1 cellular context compared by ENCODE assay signal in the genomic region with DNA sequence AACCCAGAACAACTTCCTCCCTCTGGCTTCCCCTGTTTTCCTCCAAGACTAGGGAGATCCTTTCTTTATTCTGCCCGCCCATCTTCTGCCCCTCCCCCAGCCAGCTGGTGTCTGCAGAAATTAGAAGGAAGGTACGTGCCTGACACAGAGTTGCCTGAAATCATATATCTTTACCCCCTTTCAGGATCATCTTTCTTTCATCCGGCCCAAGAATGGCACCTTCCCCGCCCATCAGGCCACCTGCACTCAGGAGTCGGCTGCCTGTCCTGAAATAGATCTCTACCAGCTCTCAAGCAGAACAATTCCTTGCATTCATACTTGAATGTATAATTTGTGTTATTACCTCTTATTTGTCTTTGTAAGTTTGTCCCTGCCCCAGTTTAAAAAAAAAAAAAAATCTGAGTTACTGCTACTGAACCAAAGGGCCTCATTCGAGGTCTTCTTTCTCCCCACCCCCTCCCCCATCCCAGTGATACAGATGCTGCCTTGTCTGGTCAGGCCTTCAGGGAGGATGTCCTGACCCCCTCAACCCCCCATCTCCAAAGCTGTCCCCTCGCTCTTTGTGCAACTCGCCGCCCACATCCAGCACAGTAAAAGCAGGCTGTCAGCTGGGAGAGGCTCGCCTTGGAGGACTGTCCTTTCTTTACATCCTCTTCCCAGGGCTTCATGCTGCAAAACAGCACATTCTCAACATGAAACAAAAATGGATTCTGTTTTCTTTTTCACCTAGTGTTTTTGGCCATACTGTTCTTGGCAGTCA.
TF ChIP-seq lines count a peak whose summit lies in the region.

No MANE protein-coding gene starts in this region.

TF ChIP-seq in HEK293, 187 proteins besides CTCF, POLR2A, EP300 and RAD21 (continued from another document and continues in another):
- TF ChIP-seq ZNF302 (tag by site-specific recombination; IDR thresholded peaks at IDR 0.05; ENCODE audit: low read depth) (no peak), ZNF398 (tag by site-specific recombination; IDR thresholded peaks at IDR 0.05) (no peak), ZNF239 (tag by site-specific recombination; IDR thresholded peaks at IDR 0.05) (no peak), ZSCAN16 (tag by site-specific recombination; IDR thresholded peaks at IDR 0.05) (no peak), KLF17 (tag by site-specific recombination; IDR thresholded peaks at IDR 0.05) (no peak), ZNF10 (tag by site-specific recombination; IDR thresholded peaks at IDR 0.05) (no peak), ZNF148 (tag by site-specific recombination; IDR thresholded peaks at IDR 0.05; ENCODE audit: borderline replicate concordance) (no peak), SALL2 (tag by site-specific recombination; IDR thresholded peaks at IDR 0.05; ENCODE audit: borderline replicate concordance) (no peak), ZNF426 (tag by site-specific recombination; IDR thresholded peaks at IDR 0.05) (no peak), ZNF776 (tag by site-specific recombination; IDR thresholded peaks at IDR 0.05; ENCODE audit: borderline replicate concordance) (no peak), MZF1 (tag by site-specific recombination; IDR thresholded peaks at IDR 0.05; ENCODE audit: borderline replicate concordance) (no peak), HOXA7 (CRISPR knock-in tag; IDR thresholded peaks at IDR 0.05; ENCODE audit: borderline replicate concordance) (no peak), ZNF394 (tag by site-specific recombination; IDR thresholded peaks at IDR 0.05; ENCODE audit: borderline replicate concordance) (no peak), ZNF433 (tag by site-specific recombination; IDR thresholded peaks at IDR 0.05; ENCODE audit: low read depth) (no peak), ZFHX2 (tag by site-specific recombination; conservative IDR thresholded peaks at IDR 0.05) (peak; percentile 29; the same call in 1 of the 2 replicates), SP7 (tag by site-specific recombination; IDR thresholded peaks at IDR 0.05) (peak; percentile 72), ZBTB26 (tag by site-specific recombination; optimal IDR thresholded peaks at IDR 0.05) (no peak), ZNF133 (tag by site-specific recombination; IDR thresholded peaks at IDR 0.05) (no peak), GLIS1 (tag by site-specific recombination; IDR thresholded peaks at IDR 0.05) (peak; percentile 7; the same call in 1 of the 2 replicates), ZBTB17 (tag by site-specific recombination; IDR thresholded peaks at IDR 0.05) (peak; percentile 74), YY2 (tag by site-specific recombination; IDR thresholded peaks at IDR 0.05) (no peak), ZNF121 (tag by site-specific recombination; IDR thresholded peaks at IDR 0.05) (no peak), GLI2 (tag by site-specific recombination; IDR thresholded peaks at IDR 0.05; ENCODE audit: borderline replicate concordance, low read depth) (no peak), SP3 (tag by site-specific recombination; IDR thresholded peaks at IDR 0.05) (peak; percentile 29; the same call in 1 of the 2 replicates), ZFP37 (tag by site-specific recombination; IDR thresholded peaks at IDR 0.05) (no peak), ZNF777 (tag by site-specific recombination; IDR thresholded peaks at IDR 0.05; ENCODE audit: borderline replicate concordance) (no peak), ZNF112 (tag by site-specific recombination; IDR thresholded peaks at IDR 0.05) (no peak), ZNF623 (tag by site-specific recombination; IDR thresholded peaks at IDR 0.05) (no peak)
- TF ChIP-seq, protein P1, sequence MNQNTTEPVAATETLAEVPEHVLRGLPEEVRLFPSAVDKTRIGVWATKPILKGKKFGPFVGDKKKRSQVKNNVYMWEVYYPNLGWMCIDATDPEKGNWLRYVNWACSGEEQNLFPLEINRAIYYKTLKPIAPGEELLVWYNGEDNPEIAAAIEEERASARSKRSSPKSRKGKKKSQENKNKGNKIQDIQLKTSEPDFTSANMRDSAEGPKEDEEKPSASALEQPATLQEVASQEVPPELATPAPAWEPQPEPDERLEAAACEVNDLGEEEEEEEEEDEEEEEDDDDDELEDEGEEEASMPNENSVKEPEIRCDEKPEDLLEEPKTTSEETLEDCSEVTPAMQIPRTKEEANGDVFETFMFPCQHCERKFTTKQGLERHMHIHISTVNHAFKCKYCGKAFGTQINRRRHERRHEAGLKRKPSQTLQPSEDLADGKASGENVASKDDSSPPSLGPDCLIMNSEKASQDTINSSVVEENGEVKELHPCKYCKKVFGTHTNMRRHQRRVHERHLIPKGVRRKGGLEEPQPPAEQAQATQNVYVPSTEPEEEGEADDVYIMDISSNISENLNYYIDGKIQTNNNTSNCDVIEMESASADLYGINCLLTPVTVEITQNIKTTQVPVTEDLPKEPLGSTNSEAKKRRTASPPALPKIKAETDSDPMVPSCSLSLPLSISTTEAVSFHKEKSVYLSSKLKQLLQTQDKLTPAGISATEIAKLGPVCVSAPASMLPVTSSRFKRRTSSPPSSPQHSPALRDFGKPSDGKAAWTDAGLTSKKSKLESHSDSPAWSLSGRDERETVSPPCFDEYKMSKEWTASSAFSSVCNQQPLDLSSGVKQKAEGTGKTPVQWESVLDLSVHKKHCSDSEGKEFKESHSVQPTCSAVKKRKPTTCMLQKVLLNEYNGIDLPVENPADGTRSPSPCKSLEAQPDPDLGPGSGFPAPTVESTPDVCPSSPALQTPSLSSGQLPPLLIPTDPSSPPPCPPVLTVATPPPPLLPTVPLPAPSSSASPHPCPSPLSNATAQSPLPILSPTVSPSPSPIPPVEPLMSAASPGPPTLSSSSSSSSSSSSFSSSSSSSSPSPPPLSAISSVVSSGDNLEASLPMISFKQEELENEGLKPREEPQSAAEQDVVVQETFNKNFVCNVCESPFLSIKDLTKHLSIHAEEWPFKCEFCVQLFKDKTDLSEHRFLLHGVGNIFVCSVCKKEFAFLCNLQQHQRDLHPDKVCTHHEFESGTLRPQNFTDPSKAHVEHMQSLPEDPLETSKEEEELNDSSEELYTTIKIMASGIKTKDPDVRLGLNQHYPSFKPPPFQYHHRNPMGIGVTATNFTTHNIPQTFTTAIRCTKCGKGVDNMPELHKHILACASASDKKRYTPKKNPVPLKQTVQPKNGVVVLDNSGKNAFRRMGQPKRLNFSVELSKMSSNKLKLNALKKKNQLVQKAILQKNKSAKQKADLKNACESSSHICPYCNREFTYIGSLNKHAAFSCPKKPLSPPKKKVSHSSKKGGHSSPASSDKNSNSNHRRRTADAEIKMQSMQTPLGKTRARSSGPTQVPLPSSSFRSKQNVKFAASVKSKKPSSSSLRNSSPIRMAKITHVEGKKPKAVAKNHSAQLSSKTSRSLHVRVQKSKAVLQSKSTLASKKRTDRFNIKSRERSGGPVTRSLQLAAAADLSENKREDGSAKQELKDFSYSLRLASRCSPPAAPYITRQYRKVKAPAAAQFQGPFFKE (tag by site-specific recombination; IDR thresholded peaks at IDR 0.05; ENCODE audit: borderline replicate concordance), result no peak
- TF ChIP-seq, protein P2, sequence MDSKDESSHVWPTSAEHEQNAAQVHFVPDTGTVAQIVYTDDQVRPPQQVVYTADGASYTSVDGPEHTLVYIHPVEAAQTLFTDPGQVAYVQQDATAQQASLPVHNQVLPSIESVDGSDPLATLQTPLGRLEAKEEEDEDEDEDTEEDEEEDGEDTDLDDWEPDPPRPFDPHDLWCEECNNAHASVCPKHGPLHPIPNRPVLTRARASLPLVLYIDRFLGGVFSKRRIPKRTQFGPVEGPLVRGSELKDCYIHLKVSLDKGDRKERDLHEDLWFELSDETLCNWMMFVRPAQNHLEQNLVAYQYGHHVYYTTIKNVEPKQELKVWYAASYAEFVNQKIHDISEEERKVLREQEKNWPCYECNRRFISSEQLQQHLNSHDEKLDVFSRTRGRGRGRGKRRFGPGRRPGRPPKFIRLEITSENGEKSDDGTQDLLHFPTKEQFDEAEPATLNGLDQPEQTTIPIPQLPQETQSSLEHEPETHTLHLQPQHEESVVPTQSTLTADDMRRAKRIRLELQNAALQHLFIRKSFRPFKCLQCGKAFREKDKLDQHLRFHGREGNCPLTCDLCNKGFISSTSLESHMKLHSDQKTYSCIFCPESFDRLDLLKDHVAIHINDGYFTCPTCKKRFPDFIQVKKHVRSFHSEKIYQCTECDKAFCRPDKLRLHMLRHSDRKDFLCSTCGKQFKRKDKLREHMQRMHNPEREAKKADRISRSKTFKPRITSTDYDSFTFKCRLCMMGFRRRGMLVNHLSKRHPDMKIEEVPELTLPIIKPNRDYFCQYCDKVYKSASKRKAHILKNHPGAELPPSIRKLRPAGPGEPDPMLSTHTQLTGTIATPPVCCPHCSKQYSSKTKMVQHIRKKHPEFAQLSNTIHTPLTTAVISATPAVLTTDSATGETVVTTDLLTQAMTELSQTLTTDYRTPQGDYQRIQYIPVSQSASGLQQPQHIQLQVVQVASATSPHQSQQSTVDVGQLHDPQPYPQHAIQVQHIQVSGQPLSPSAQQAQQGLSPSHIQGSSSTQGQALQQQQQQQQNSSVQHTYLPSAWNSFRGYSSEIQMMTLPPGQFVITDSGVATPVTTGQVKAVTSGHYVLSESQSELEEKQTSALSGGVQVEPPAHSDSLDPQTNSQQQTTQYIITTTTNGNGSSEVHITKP (tag by site-specific recombination; IDR thresholded peaks at IDR 0.05), result peak; percentile 93
- TF ChIP-seq, protein P3, sequence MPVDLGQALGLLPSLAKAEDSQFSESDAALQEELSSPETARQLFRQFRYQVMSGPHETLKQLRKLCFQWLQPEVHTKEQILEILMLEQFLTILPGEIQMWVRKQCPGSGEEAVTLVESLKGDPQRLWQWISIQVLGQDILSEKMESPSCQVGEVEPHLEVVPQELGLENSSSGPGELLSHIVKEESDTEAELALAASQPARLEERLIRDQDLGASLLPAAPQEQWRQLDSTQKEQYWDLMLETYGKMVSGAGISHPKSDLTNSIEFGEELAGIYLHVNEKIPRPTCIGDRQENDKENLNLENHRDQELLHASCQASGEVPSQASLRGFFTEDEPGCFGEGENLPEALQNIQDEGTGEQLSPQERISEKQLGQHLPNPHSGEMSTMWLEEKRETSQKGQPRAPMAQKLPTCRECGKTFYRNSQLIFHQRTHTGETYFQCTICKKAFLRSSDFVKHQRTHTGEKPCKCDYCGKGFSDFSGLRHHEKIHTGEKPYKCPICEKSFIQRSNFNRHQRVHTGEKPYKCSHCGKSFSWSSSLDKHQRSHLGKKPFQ (tag by site-specific recombination; IDR thresholded peaks at IDR 0.05), result no peak
- TF ChIP-seq, protein P4, sequence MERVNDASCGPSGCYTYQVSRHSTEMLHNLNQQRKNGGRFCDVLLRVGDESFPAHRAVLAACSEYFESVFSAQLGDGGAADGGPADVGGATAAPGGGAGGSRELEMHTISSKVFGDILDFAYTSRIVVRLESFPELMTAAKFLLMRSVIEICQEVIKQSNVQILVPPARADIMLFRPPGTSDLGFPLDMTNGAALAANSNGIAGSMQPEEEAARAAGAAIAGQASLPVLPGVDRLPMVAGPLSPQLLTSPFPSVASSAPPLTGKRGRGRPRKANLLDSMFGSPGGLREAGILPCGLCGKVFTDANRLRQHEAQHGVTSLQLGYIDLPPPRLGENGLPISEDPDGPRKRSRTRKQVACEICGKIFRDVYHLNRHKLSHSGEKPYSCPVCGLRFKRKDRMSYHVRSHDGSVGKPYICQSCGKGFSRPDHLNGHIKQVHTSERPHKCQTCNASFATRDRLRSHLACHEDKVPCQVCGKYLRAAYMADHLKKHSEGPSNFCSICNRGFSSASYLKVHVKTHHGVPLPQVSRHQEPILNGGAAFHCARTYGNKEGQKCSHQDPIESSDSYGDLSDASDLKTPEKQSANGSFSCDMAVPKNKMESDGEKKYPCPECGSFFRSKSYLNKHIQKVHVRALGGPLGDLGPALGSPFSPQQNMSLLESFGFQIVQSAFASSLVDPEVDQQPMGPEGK (tag by site-specific recombination; IDR thresholded peaks at IDR 0.05), result no peak
